9 cellular contexts compared by ENCODE assay signal in the genomic region with DNA sequence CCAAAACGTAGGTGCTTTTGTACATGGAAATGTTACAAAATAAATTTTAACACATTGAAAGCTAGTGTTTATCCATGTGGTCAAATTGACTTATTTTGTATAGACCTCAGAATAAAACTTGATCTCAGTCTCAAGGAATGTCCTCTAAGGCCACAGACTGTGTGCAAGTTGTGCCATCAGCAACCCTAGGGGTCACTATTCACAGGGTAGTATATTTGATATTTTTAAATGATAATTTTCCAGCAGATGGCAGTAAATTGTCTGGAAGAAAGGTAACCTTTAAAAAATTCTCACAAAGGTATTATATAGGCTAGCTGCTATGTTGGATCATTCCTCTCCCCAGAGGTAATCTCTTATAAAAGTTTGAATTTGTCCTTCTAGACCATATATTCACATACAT. TPM values are rescaled to one million over a fixed set of nuclear protein-coding genes. Genes with fewer than 3 reads are reported as not detected.
A peak's percentile ranks its signal among the peaks of the same experiment; 100 is the strongest.
DNase-seq lines count a peak whose midpoint lies in the region; ATAC-seq, FAIRE-seq and TF ChIP-seq lines count a peak whose summit lies in the region.
"Had no signal": no experiment of that assay in that cellular context is flagged by ENCODE, and none has a peak within 500 bp of the region (broad histone marks: within the 10 kb centered on the region; RNA-seq: fewer than 3 reads in every experiment).

No MANE protein-coding gene starts in this region.

- intact Hi-C loops in transverse colon (cut with DNase I; ENCODE audit: low total_unique reads): no loop called here

- H3K9me3 ChIP-seq in transverse colon: no peaks in the 10 kb centered on the region

- no peaks in the 10 kb centered on the region for H3K4me1 ChIP-seq in transverse colon

- TF ChIP-seq POLR2A in transverse colon (IDR thresholded peaks at IDR 0.05): no peak

- ATAC-seq in HG02885 (IDR thresholded peaks at IDR 0.05; ENCODE audit: poor library complexity, unreplicated experiment): no peak
- ATAC-seq in GM18502 (IDR thresholded peaks at IDR 0.05; ENCODE audit: poor library complexity, unreplicated experiment): no peak

- H3K4me3 ChIP-seq in epithelial cell of esophagus (ENCODE audit: low read length) (no peak overlapping the region), transverse colon (no peak overlapping the region)

- DNase-seq in NOMO-1 treated with DMSO at 0.1 percent for 48 hours (lab: John Stamatoyannopoulos, UW; ENCODE audit: unreplicated experiment): peak; percentile 63
- peak; percentile 32 for DNase-seq in epithelial cell of esophagus (ENCODE audit: low read depth)
- DNase-seq in 8988T: no peak
- DNase-seq in transverse colon: no peak

- no peaks in the 10 kb centered on the region for H3K36me3 ChIP-seq in transverse colon

- 19 to 40% methylated on average over 1 of the region's 1 CpG for WGBS in transverse colon (ENCODE audit: low coverage in 1 of 2), 2 donors

- TF ChIP-seq EP300 in transverse colon (IDR thresholded peaks at IDR 0.05; ENCODE audit: low read depth): no peak

- TF ChIP-seq CTCF in GM12872 (IDR thresholded peaks at IDR 0.05; ENCODE audit: insufficient read depth, low read depth, low read length): peak; percentile 31; the same call in 1 of the 3 replicates
- TF ChIP-seq CTCF in epithelial cell of esophagus (IDR thresholded peaks at IDR 0.05; ENCODE audit: insufficient read depth, low read depth, low read length, missing control alignments): peak; percentile 34
- TF ChIP-seq CTCF in transverse colon (IDR thresholded peaks at IDR 0.05): peak in 2 of 5 experiments; percentile 2 to 13

- peak; percentile 87 for FAIRE-seq in A204.1 (lab: Jason Lieb, UNC)
- FAIRE-seq: endothelial cell of umbilical vein had no signal

- H3K27me3 ChIP-seq in transverse colon: no peaks in the 10 kb centered on the region

- H3K27ac ChIP-seq in transverse colon: no peak overlapping the region

- in situ Hi-C loops in transverse colon (cut with MboI; ENCODE audit: low pct_ligation_motif_present in 1 of 4, low pct_unique_long_range_greater_than_20kb in 1 of 4, low sequenced_read_pairs in 3 of 4): no loop called here

RNA-seq across cellular contexts. Expression of a gene that starts 12.9 kb away (rescaled TPM):
- 1 to 10 TPM in 3 of 4 donors, not detected in 1; 1.5 to 5.9 (median 3.1) TPM for total RNA-seq in transverse colon

Comparison
In these comparisons a context has a peak if more than half of its experiments do, and no peak if none do; other contexts are left out.
1. DNase-seq: peak in NOMO-1 treated with DMSO at 0.1 percent for 48 hours (single experiment) and epithelial cell of esophagus (single experiment); none in 8988T (single experiment) and transverse colon (single experiment).